In genomic region chr13:98504371-98504963, GRCh38 we compare ENCODE assay signal across 8 cellular contexts.
DNase-seq lines count a peak whose midpoint lies in the region; ATAC-seq and TF ChIP-seq lines count a peak whose summit lies in the region.

No MANE protein-coding gene starts in this region.

- H3K27me3 Mint-ChIP-seq in progenitor cell of endocrine pancreas, result no peaks in the 10 kb centered on the region

- H3K79me1 ChIP-seq in mesenchymal stem cell (replicated peaks; ENCODE audit: low read length, poor library complexity, severe bottlenecking), result peaks cover 27% of the 10 kb centered on the region

- no peak overlapping the region for H3K4me3 Mint-ChIP-seq in progenitor cell of endocrine pancreas (ENCODE audit: low read depth)

- peak overlapping the region in 1 of 2 experiments; percentile 89 for H3K14ac ChIP-seq in mesenchymal stem cell (ENCODE audit: low read length in 2 of 2)

- H3K4me3 ChIP-seq in mesenchymal stem cell (ENCODE audit: insufficient read depth in 1 of 2, low read depth in 1 of 2, low read length in 2 of 2), result peak overlapping the region in 1 of 2 experiments; percentile 67

- H3K4me1 Mint-ChIP-seq in progenitor cell of endocrine pancreas (ENCODE audit: low read depth), result peaks cover 63% of the 10 kb centered on the region

- H3K4me1 ChIP-seq in mesenchymal stem cell (ENCODE audit: control insufficient read depth, insufficient read depth, low read depth, low read length), result peaks cover 24% of the 10 kb centered on the region

- over 99% methylated on average over 11 of the region's 12 CpGs for WGBS in mesenchymal stem cell

- peaks cover 10 to 11% of the 10 kb centered on the region in 2 experiments for H3K36me3 ChIP-seq in mesenchymal stem cell (ENCODE audit: control insufficient read depth in 1 of 2, insufficient read depth in 2 of 2, low read depth in 1 of 2, low read length in 2 of 2)

- peak overlapping the region; percentile 60 for H3K9ac ChIP-seq in mesenchymal stem cell (ENCODE audit: low read length)

- peaks cover 2% of the 10 kb centered on the region for H3K36me3 Mint-ChIP-seq in progenitor cell of endocrine pancreas (ENCODE audit: insufficient read depth)

- H2BK5ac ChIP-seq in mesenchymal stem cell (ENCODE audit: low read depth, low read length, poor library complexity, severe bottlenecking), result no peak overlapping the region

- H2AK5ac ChIP-seq in mesenchymal stem cell (ENCODE audit: low read length, severe bottlenecking), result no peak overlapping the region

- no peak for TF ChIP-seq CTCF in progenitor cell of endocrine pancreas (IDR thresholded peaks at IDR 0.05; ENCODE audit: unreplicated experiment)

- DNase-seq in mesenchymal stem cell, result no peak
- DNase-seq in GF-D8 (lab: John Stamatoyannopoulos, UW), result no peak
- no peak for DNase-seq in progenitor cell of endocrine pancreas (ENCODE audit: low spot score, unreplicated experiment)
- DNase-seq in CD1c-positive myeloid dendritic cell (ENCODE audit: extremely low spot score), result no peak
- DNase-seq in HT-29 (ENCODE audit: low spot score), result no peak

- ATAC-seq in GM18498 (IDR thresholded peaks at IDR 0.05; ENCODE audit: unreplicated experiment) (peak; percentile 66), GM21381 (IDR thresholded peaks at IDR 0.05; ENCODE audit: unreplicated experiment) (peak; percentile 62), HG03565 (IDR thresholded peaks at IDR 0.05; ENCODE audit: unreplicated experiment) (peak; percentile 40)

- peak overlapping the region in 1 of 2 experiments; percentile 63 for H3K23ac ChIP-seq in mesenchymal stem cell (ENCODE audit: low read length in 2 of 2)

- no peak overlapping the region for H4K8ac ChIP-seq in mesenchymal stem cell (ENCODE audit: low read length)

- no peaks in the 10 kb centered on the region for H3K9me3 Mint-ChIP-seq in progenitor cell of endocrine pancreas (ENCODE audit: low read depth)

- H2BK12ac ChIP-seq in mesenchymal stem cell (ENCODE audit: low read length in 2 of 2), result peak overlapping the region in 1 of 2 experiments; percentile 15

- no peak overlapping the region for H2AFZ ChIP-seq in mesenchymal stem cell (ENCODE audit: low read depth, low read length)

- H3K4ac ChIP-seq in mesenchymal stem cell (ENCODE audit: low read depth in 1 of 2, low read length in 2 of 2), result no peak overlapping the region

- no peak overlapping the region for H4K91ac ChIP-seq in mesenchymal stem cell (ENCODE audit: low read length)

- H3K18ac ChIP-seq in mesenchymal stem cell (ENCODE audit: low read depth in 1 of 2, low read length in 2 of 2), result peak overlapping the region in 1 of 2 experiments; percentile 18

- no peak overlapping the region for H2BK15ac ChIP-seq in mesenchymal stem cell (ENCODE audit: low read depth, poor library complexity, severe bottlenecking)

- H3K9me3 ChIP-seq in mesenchymal stem cell (ENCODE audit: control insufficient read depth, low read length), result no peaks in the 10 kb centered on the region

- H3K27ac Mint-ChIP-seq in progenitor cell of endocrine pancreas, result no peak overlapping the region

- H3K27me3 ChIP-seq in mesenchymal stem cell (ENCODE audit: control insufficient read depth in 1 of 2, insufficient read depth in 1 of 2, low read length in 2 of 2), result no peaks in the 10 kb centered on the region

- no peak overlapping the region for H3K4me2 ChIP-seq in mesenchymal stem cell (ENCODE audit: low read length, poor library complexity, severe bottlenecking)

- H3K27ac ChIP-seq in mesenchymal stem cell (ENCODE audit: low read length, poor library complexity, severe bottlenecking), result no peak overlapping the region

- no peak overlapping the region for H2BK120ac ChIP-seq in mesenchymal stem cell (ENCODE audit: low read depth, low read length)
